In the genomic region with DNA sequence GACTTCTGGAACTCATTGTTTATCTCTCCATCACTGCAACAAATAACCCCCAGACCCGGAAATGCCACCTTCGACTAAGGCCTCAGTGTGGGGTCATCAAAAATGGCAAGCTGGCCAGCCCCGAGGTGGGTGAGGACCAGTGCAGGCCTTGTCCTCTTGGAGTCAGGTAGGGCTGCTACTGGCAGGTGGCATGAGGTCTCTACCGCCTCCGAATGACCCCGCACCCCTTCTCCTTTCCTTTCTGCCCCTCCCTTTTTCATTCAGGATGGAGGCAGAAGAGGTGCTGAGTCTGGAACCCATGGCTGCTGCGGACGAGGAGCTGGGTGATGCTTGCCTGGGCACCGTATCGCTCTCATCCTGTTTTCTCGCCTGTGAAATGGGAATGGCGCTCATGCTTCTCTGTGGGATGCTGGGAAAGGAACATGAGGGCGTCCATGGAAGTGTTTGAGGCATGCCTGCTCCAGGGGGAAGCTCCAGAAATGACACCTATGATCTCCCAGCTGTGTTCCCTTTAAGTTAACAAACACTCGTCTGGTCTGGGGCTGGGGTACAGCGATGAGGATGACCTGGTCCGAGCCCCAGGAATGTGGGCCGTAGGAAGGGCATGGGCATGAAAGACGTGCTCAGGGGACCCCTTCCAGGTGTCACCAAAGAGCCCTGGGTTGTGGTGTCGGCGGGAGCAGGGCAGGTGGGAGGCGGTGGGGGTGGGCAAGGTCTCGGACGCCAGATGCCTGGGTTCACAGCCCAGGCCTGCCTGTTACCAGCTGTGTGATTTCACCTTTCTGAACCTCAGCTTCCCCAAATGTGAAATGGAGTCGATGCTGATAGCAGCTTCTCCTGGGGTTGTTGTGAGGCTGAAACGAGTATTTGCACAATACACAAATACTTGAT, we compare ENCODE assay signal across 15 cellular contexts. TPM values are rescaled to one million over a fixed set of nuclear protein-coding genes. Genes with fewer than 3 reads are reported as not detected.
DNase-seq lines count a peak whose midpoint lies in the region; ATAC-seq, FAIRE-seq and TF ChIP-seq lines count a peak whose summit lies in the region.
"Had no signal": no experiment of that assay in that cellular context is flagged by ENCODE, and none has a peak within 500 bp of the region (broad histone marks: within the 10 kb centered on the region; RNA-seq: fewer than 3 reads in every experiment).

No MANE protein-coding gene starts in this region.

- intact Hi-C loops in esophagus squamous epithelium (cut with DNase I) (no loop called here), pancreas (cut with DNase I) (no loop called here)

- H3F3A ChIP-seq in GM23338 (replicated peaks; ENCODE audit: low read depth): no peaks in the 10 kb centered on the region
- 0 out of 2 replicates have a peak, but pooled peaks cover 2% of the 10 kb centered on the region for H3F3A ChIP-seq in MM.1S (ENCODE audit: insufficient read depth, low read length)

- DNase-seq in GM23338 (ENCODE audit: low spot score) (no peak), MM.1S (no peak), esophagus squamous epithelium (lab: John Stamatoyannopoulos, UW) (no peak), pancreas (no peak), DMS79 (lab: John Stamatoyannopoulos, UW) (no peak), frontal cortex (ENCODE audit: low spot score in 2 of 2) (no peak)
- DNase-seq: NCI-H1048, NCI-H1694 treated with DMSO at 0.1 percent for 48 hours, NCI-H2227 treated with DMSO at 0.1 percent for 48 hours, SHP77 had no signal

- H3K27me3 Mint-ChIP-seq in GM23338 (ENCODE audit: insufficient read depth, low read depth, poor library complexity): peaks cover 31% of the 10 kb centered on the region

- ATAC-seq in GM23338 (peak; percentile 9; the same call in 2 of the 3 replicates), pancreas (no peak), HG02678 (IDR thresholded peaks at IDR 0.05; ENCODE audit: unreplicated experiment) (no peak)

- H3K27me3 ChIP-seq in GM23338 (ENCODE audit: insufficient read depth) (peaks cover 12% of the 10 kb centered on the region), MM.1S (replicated peaks; ENCODE audit: insufficient read depth, low read length) (0 out of 2 replicates have a peak, but pooled peaks cover 5% of the 10 kb centered on the region), esophagus squamous epithelium (peaks cover 0 to 9% (median 0%) of the 10 kb centered on the region in 4 donors), pancreas (no peaks in the 10 kb centered on the region)

- TF ChIP-seq POLR2A in esophagus squamous epithelium (IDR thresholded peaks at IDR 0.05): no peak

- no peak overlapping the region for H3K27ac Mint-ChIP-seq in GM23338

- no peak overlapping the region for H2AFZ ChIP-seq in GM23338
- 0 out of 2 replicates have a peak overlapping the region, but pooled peaks have one; percentile 15 for H2AFZ ChIP-seq in MM.1S (ENCODE audit: low read length)

- H3K4me3 Mint-ChIP-seq in GM23338: no peak overlapping the region

- TF ChIP-seq CTCF in GM23338 (conservative IDR thresholded peaks at IDR 0.05; ENCODE audit: low read depth in 2 of 2): no peak
- no peak for TF ChIP-seq CTCF in MM.1S (IDR thresholded peaks at IDR 0.05; ENCODE audit: low read length)
- TF ChIP-seq CTCF in esophagus squamous epithelium (IDR thresholded peaks at IDR 0.05): no peak
- TF ChIP-seq CTCF in pancreas (IDR thresholded peaks at IDR 0.05): no peak

- peaks cover 11% of the 10 kb centered on the region for H3K36me3 Mint-ChIP-seq in GM23338 (ENCODE audit: low read depth)

- peaks cover 24% of the 10 kb centered on the region for H3K4me1 Mint-ChIP-seq in GM23338

- no peaks in the 10 kb centered on the region for H3K9me2 ChIP-seq in GM23338 (ENCODE audit: insufficient read depth)
- no peaks in the 10 kb centered on the region for H3K9me2 ChIP-seq in MM.1S (replicated peaks; ENCODE audit: insufficient read depth, low read length)

- H3K9ac ChIP-seq in MM.1S (ENCODE audit: low read length): no peak overlapping the region
- H3K9ac ChIP-seq: KMS-11 had no signal

- H4K20me1 ChIP-seq in GM23338 (replicated peaks; ENCODE audit: insufficient read depth) (no peaks in the 10 kb centered on the region), MM.1S (ENCODE audit: insufficient read depth, low read length) (no peaks in the 10 kb centered on the region)

- H3K4me3 ChIP-seq in GM23338 (no peak overlapping the region), MM.1S (ENCODE audit: low read length) (no peak overlapping the region), esophagus squamous epithelium (no peak overlapping the region), pancreas (no peak overlapping the region)
- H3K4me3 ChIP-seq: HAP-1 had no signal

- H3K79me2 ChIP-seq in GM23338 (replicated peaks; ENCODE audit: insufficient read depth): no peaks in the 10 kb centered on the region
- no peaks in the 10 kb centered on the region for H3K79me2 ChIP-seq in MM.1S (ENCODE audit: low read length)

- H3K9me3 Mint-ChIP-seq in GM23338: peaks cover 26% of the 10 kb centered on the region

- FAIRE-seq in pancreas (lab: Jason Lieb, UNC) (no peak), frontal cortex (lab: Jason Lieb, UNC) (no peak)
- FAIRE-seq: GM19239 had no signal

- WGBS in esophagus squamous epithelium, 2 donors: 76 to 90% methylated on average over 19 to 20 of the region's 25 CpGs
- WGBS in pancreas, 2 donors: 81 to 86% methylated on average over 25 of the region's 25 CpGs

- no peaks in the 10 kb centered on the region for H3K9me3 ChIP-seq in MM.1S (replicated peaks; ENCODE audit: insufficient read depth, low read length)
- H3K9me3 ChIP-seq in esophagus squamous epithelium: peaks cover 0 to 23% (median 21%) of the 10 kb centered on the region in 3 donors
- H3K9me3 ChIP-seq in pancreas: no peaks in the 10 kb centered on the region
- H3K9me3 ChIP-seq: HAP-1 had no signal

- H3K36me3 ChIP-seq in GM23338 (ENCODE audit: insufficient read depth) (no peaks in the 10 kb centered on the region), MM.1S (replicated peaks; ENCODE audit: insufficient read depth, low read length) (no peaks in the 10 kb centered on the region), esophagus squamous epithelium (no peaks in the 10 kb centered on the region), pancreas (no peaks in the 10 kb centered on the region)
- H3K36me3 ChIP-seq: HAP-1 had no signal

- H3K4me1 ChIP-seq in GM23338 (ENCODE audit: insufficient read depth) (peaks cover 16% of the 10 kb centered on the region; the same call in 1 of the 2 replicates), MM.1S (ENCODE audit: low read length) (peaks cover 15% of the 10 kb centered on the region), esophagus squamous epithelium (peaks cover 12 to 32% (median 12%) of the 10 kb centered on the region in 3 donors), pancreas (peaks cover 0 to 13% (median 13%) of the 10 kb centered on the region in 3 donors)
- H3K4me1 ChIP-seq: HAP-1 had no signal

- peak overlapping the region; percentile 38 for H3K4me2 ChIP-seq in GM23338
- H3K4me2 ChIP-seq in MM.1S (ENCODE audit: low read depth, low read length): no peak overlapping the region
- H3K4me2 ChIP-seq: KMS-11 had no signal

- H3K27ac ChIP-seq in GM23338 (ENCODE audit: low read depth): no peak overlapping the region
- H3K27ac ChIP-seq in MM.1S (ENCODE audit: low read length): peak overlapping the region; percentile 29; the same call in 1 of the 2 replicates
- H3K27ac ChIP-seq in esophagus squamous epithelium: peak overlapping the region; percentile 81 to 90 (median 84)
- peak overlapping the region; percentile 62 to 76 (median 72) for H3K27ac ChIP-seq in pancreas
- H3K27ac ChIP-seq: KMS-11 had no signal

TF ChIP-seq in GM23338, 12 proteins besides CTCF, POLR2A, EP300 and RAD21:
- TF ChIP-seq ZNF331 (CRISPR knock-in tag; IDR thresholded peaks at IDR 0.05; ENCODE audit: low read depth) (no peak), JUNB (IDR thresholded peaks at IDR 0.05; ENCODE audit: unreplicated experiment) (no peak), ZNF114 (CRISPR knock-in tag; IDR thresholded peaks at IDR 0.05) (no peak), NANOG (IDR thresholded peaks at IDR 0.05; ENCODE audit: borderline replicate concordance) (no peak), STAT1 (IDR thresholded peaks at IDR 0.05; ENCODE audit: unreplicated experiment) (no peak), EZH2phosphoT487 (IDR thresholded peaks at IDR 0.05; ENCODE audit: unreplicated experiment) (no peak)
- TF ChIP-seq, protein P1, sequence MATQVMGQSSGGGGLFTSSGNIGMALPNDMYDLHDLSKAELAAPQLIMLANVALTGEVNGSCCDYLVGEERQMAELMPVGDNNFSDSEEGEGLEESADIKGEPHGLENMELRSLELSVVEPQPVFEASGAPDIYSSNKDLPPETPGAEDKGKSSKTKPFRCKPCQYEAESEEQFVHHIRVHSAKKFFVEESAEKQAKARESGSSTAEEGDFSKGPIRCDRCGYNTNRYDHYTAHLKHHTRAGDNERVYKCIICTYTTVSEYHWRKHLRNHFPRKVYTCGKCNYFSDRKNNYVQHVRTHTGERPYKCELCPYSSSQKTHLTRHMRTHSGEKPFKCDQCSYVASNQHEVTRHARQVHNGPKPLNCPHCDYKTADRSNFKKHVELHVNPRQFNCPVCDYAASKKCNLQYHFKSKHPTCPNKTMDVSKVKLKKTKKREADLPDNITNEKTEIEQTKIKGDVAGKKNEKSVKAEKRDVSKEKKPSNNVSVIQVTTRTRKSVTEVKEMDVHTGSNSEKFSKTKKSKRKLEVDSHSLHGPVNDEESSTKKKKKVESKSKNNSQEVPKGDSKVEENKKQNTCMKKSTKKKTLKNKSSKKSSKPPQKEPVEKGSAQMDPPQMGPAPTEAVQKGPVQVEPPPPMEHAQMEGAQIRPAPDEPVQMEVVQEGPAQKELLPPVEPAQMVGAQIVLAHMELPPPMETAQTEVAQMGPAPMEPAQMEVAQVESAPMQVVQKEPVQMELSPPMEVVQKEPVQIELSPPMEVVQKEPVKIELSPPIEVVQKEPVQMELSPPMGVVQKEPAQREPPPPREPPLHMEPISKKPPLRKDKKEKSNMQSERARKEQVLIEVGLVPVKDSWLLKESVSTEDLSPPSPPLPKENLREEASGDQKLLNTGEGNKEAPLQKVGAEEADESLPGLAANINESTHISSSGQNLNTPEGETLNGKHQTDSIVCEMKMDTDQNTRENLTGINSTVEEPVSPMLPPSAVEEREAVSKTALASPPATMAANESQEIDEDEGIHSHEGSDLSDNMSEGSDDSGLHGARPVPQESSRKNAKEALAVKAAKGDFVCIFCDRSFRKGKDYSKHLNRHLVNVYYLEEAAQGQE (IDR thresholded peaks at IDR 0.05; ENCODE audit: unreplicated experiment): no peak

RNA-seq across cellular contexts. Expression of a gene that starts 43.2 kb away (rescaled TPM):
- 0.14 and 0.70 TPM in 2 replicates for total RNA-seq in GM23338 (2014; rRNA removed; shearing (Covaris generic))
- 0.19 TPM in 1 of 2 replicates, not detected in the other for polyA plus RNA-seq in GM23338 (2016; fragmentation: Nextera tagmentation; extraction: Ambion mirVana)
- total RNA-seq in esophagus squamous epithelium: 10 to 100 TPM in 3 of 4 donors, 1 to 10 TPM in 1; 5.7 to 24.6 (median 20.2) TPM
- 1 to 10 TPM in 4 of 6 donors, under 1 TPM in 1, not detected in 1; 0.37 to 3.8 (median 3.0) TPM for total RNA-seq in pancreas
- 1 to 10 TPM; 3.2 to 3.7 TPM for polyA plus RNA-seq in pancreas
- total RNA-seq in frontal cortex: not detected
- total RNA-seq: SK-MEL-5 had no signal
